8 cellular contexts compared by ENCODE assay signal in genomic region chr12:32755654-32756475, GRCh38. TPM values are rescaled to one million over a fixed set of nuclear protein-coding genes. Genes with fewer than 3 reads are reported as not detected.
DNase-seq lines count a peak whose midpoint lies in the region; ATAC-seq lines count a peak whose summit lies in the region.

YARS2 (minus strand) TSS chr12:32755897; CDS start chr12:32755874, 23 bp downstream.

- peak within 1 kb of the TSS; percentile 91 for H3K27ac ChIP-seq in mesenchymal stem cell (ENCODE audit: low read length, poor library complexity, severe bottlenecking)

- under 1% methylated on average over 36 of the region's 39 CpGs for WGBS in mesenchymal stem cell

- peak within 1 kb of the TSS; percentile 81 to 89 for H3K4me3 Mint-ChIP-seq in effector memory CD8-positive, alpha-beta T cell

- H3K9ac ChIP-seq in mesenchymal stem cell (ENCODE audit: low read length), result peak within 1 kb of the TSS; percentile 93

- peaks cover 0 to 3% of the 10 kb centered on the region in 2 donors for H3K27me3 Mint-ChIP-seq in effector memory CD8-positive, alpha-beta T cell

- H3K27ac Mint-ChIP-seq in effector memory CD8-positive, alpha-beta T cell, result peak within 1 kb of the TSS; percentile 90 to 91

- H3K79me1 ChIP-seq in mesenchymal stem cell (replicated peaks; ENCODE audit: low read length, poor library complexity, severe bottlenecking), result peaks cover 6% of the 10 kb centered on the region

- peak within 1 kb of the TSS; percentile 98 for H4K8ac ChIP-seq in mesenchymal stem cell (ENCODE audit: low read length)

- peaks cover 11 to 30% of the 10 kb centered on the region in 2 experiments for H3K36me3 ChIP-seq in mesenchymal stem cell (ENCODE audit: control insufficient read depth in 1 of 2, insufficient read depth in 2 of 2, low read depth in 1 of 2, low read length in 2 of 2)

- peak; percentile 95 for DNase-seq in CMK (ENCODE audit: low read depth)
- DNase-seq in HS-5 (ENCODE audit: low read depth), result peak; percentile 89
- peak; percentile 87 for DNase-seq in NK-92 treated with Interleukin-12 subunit alpha and Interleukin-12 subunit beta, amount 100 ng/mL, for 24 hours (lab: John Stamatoyannopoulos, UW)
- DNase-seq in effector memory CD8-positive, alpha-beta T cell, result peak; percentile 71 to 79 (median 76)
- DNase-seq in mesenchymal stem cell, result peak; percentile 98
- DNase-seq in stimulated activated CD8-positive, alpha-beta memory T cell treated with anti-CD3 and anti-CD28 coated beads, Interleukin-15, amount 100 ng/mL, for 1 hour (ENCODE audit: low read depth), result peak; percentile 81

- POLR2A ChIA-PET in activated CD8-positive, alpha-beta memory T cell treated with anti-CD3 and anti-CD28 coated beads for 36 hours (lab: Charles Lee), result interaction anchor here (0.6 to 1.8 kb wide), 2 partner anchors 1096 to 1266 kb away, joined by 3 to 34 read pairs; partner anchors contain the start of genes ALG10 and ETFBKMT

- ATAC-seq in GM19467 (IDR thresholded peaks at IDR 0.05; ENCODE audit: unreplicated experiment), result peak; percentile 89
- ATAC-seq in effector memory CD8-positive, alpha-beta T cell (replicated peaks), result peak; percentile 82

- H2BK120ac ChIP-seq in mesenchymal stem cell (ENCODE audit: low read depth, low read length), result peak within 1 kb of the TSS; percentile 92

- peak within 1 kb of the TSS; percentile 74 for H2BK15ac ChIP-seq in mesenchymal stem cell (ENCODE audit: low read depth, poor library complexity, severe bottlenecking)

- peaks cover 42% of the 10 kb centered on the region for H3K36me3 Mint-ChIP-seq in effector memory CD8-positive, alpha-beta T cell (ENCODE audit: insufficient read depth)

- no peaks in the 10 kb centered on the region for H3K9me3 Mint-ChIP-seq in effector memory CD8-positive, alpha-beta T cell

- peak within 1 kb of the TSS; percentile 88 to 95 for H3K4ac ChIP-seq in mesenchymal stem cell (ENCODE audit: low read depth in 1 of 2, low read length in 2 of 2)

- CTCF ChIA-PET in activated CD8-positive, alpha-beta memory T cell treated with anti-CD3 and anti-CD28 coated beads for 36 hours (lab: Charles Lee), result interaction anchor here (0.7 to 3.6 kb wide), 13 partner anchors 10 to 1429 kb away, joined by 3 to 16 read pairs (median 4); partner anchors contain the start of genes ALG10 and DNM1L

- peak within 1 kb of the TSS; percentile 58 for H2AFZ ChIP-seq in mesenchymal stem cell (ENCODE audit: low read depth, low read length)

- H2AK5ac ChIP-seq in mesenchymal stem cell (ENCODE audit: low read length, severe bottlenecking), result no peak within 1 kb of the TSS

- peak within 1 kb of the TSS in 1 of 2 experiments; percentile 8 for H2BK12ac ChIP-seq in mesenchymal stem cell (ENCODE audit: low read length in 2 of 2)

- H3K4me1 Mint-ChIP-seq in effector memory CD8-positive, alpha-beta T cell (ENCODE audit: low read depth in 2 of 2), result peaks cover 9 to 10% of the 10 kb centered on the region in 2 donors

- peak within 1 kb of the TSS; percentile 77 to 93 for H3K14ac ChIP-seq in mesenchymal stem cell (ENCODE audit: low read length in 2 of 2)

- peak within 1 kb of the TSS; percentile 89 for H3K4me2 ChIP-seq in mesenchymal stem cell (ENCODE audit: low read length, poor library complexity, severe bottlenecking)

- H3K27me3 ChIP-seq in mesenchymal stem cell (ENCODE audit: control insufficient read depth in 1 of 2, insufficient read depth in 1 of 2, low read length in 2 of 2), result no peaks in the 10 kb centered on the region

- H4K91ac ChIP-seq in mesenchymal stem cell (ENCODE audit: low read length), result peak within 1 kb of the TSS; percentile 96

- H3K9me3 ChIP-seq in mesenchymal stem cell (ENCODE audit: control insufficient read depth, low read length), result no peaks in the 10 kb centered on the region

- H3K4me3 ChIP-seq in mesenchymal stem cell (ENCODE audit: insufficient read depth in 1 of 2, low read depth in 1 of 2, low read length in 2 of 2), result peak within 1 kb of the TSS; percentile 90 to 98

- peak within 1 kb of the TSS; percentile 90 to 98 for H3K18ac ChIP-seq in mesenchymal stem cell (ENCODE audit: low read depth in 1 of 2, low read length in 2 of 2)

- peak within 1 kb of the TSS; percentile 63 for H2BK5ac ChIP-seq in mesenchymal stem cell (ENCODE audit: low read depth, low read length, poor library complexity, severe bottlenecking)

- peaks cover 2% of the 10 kb centered on the region for H3K4me1 ChIP-seq in mesenchymal stem cell (ENCODE audit: control insufficient read depth, insufficient read depth, low read depth, low read length)

- peak within 1 kb of the TSS in 1 of 2 experiments; percentile 78 for H3K23ac ChIP-seq in mesenchymal stem cell (ENCODE audit: low read length in 2 of 2)

RNA-seq across cellular contexts. Expression of gene YARS2, which starts in this region (rescaled TPM):
- total RNA-seq in activated CD8-positive, alpha-beta memory T cell treated with anti-CD3 and anti-CD28 coated beads for 36 hours, result 10 to 100 TPM; 28.6 to 37.4 TPM
- 15.7 TPM for polyA plus RNA-seq in mesenchymal stem cell (2013, experiment 1 of 2)
- polyA plus RNA-seq in mesenchymal stem cell (2013, experiment 2 of 2), result 18.2 TPM

Comparison
In these comparisons a context has a peak if more than half of its experiments do, and no peak if none do; other contexts are left out.
1. Peak in every context shown above with its lines: DNase-seq, ATAC-seq, H3K4me3 ChIP-seq and H3K27ac ChIP-seq.